8 cellular contexts compared by ENCODE assay signal in the genomic region with DNA sequence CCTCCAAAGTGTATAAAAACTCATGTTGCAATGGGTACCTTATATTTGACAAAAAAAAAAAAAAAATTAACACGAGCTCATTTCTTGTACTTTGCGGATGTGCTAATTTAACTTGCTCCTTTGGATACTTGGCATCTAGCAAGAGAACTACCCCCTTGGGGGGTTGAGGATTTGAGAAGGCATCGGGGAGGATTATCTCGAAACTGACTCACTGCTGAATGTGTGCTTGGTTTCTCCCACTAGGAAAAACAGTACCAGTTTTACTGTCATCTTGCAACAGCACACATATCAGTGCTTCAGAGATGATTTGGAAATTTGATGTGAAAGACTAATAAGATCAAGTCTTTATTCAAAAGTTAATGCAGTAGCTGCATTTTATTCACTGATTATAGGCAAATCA. TPM values are rescaled to one million over a fixed set of nuclear protein-coding genes. Genes with fewer than 3 reads are reported as not detected.
DNase-seq lines count a peak whose midpoint lies in the region; ATAC-seq and TF ChIP-seq lines count a peak whose summit lies in the region.

No MANE protein-coding gene starts in this region.

- H3K9me3 ChIP-seq in suprapubic skin, result no peaks in the 10 kb centered on the region

- ATAC-seq in GM18502 (IDR thresholded peaks at IDR 0.05; ENCODE audit: poor library complexity, unreplicated experiment), result no peak

- H3K27ac ChIP-seq in VCaP (peak overlapping the region; percentile 78), suprapubic skin (no peak overlapping the region)

- DNase-seq in T-helper 2 cell treated with Interferon-gamma antibody and Interleukin-4, amounts not matched to agents 5 μg/mL and 100 μg/mL, for 36 hours (ENCODE audit: low spot score), result no peak
- DNase-seq in T-helper 2 cell (no peak), hepatic stellate cell (ENCODE audit: low spot score) (peak; percentile 32), suprapubic skin (ENCODE audit: low spot score in 2 of 2) (no peak), NCI-H526 treated with DMSO at 0.1 percent for 48 hours (lab: John Stamatoyannopoulos, UW) (no peak), hypothalamus (lab: John Stamatoyannopoulos, UW) (no peak)

- peaks cover 9% of the 10 kb centered on the region for H3K4me1 ChIP-seq in suprapubic skin

- peaks cover 26% of the 10 kb centered on the region for H3K36me3 Mint-ChIP-seq in T-helper 2 cell treated with Interferon-gamma antibody and Interleukin-4, amounts not matched to agents 5 μg/mL and 100 μg/mL, for 36 hours (ENCODE audit: low read depth)

- TF ChIP-seq POLR2A in suprapubic skin (IDR thresholded peaks at IDR 0.05), result no peak

- 38% methylated on average over 4 of the region's 4 CpGs for WGBS in suprapubic skin

- peaks cover 9% of the 10 kb centered on the region for H3K36me3 ChIP-seq in suprapubic skin

- H3K27me3 ChIP-seq in suprapubic skin, result no peaks in the 10 kb centered on the region

- H3K27ac Mint-ChIP-seq in T-helper 2 cell treated with Interferon-gamma antibody and Interleukin-4, amounts not matched to agents 5 μg/mL and 100 μg/mL, for 36 hours, result peak overlapping the region; percentile 86

- H3K9me3 Mint-ChIP-seq in T-helper 2 cell treated with Interferon-gamma antibody and Interleukin-4, amounts not matched to agents 5 μg/mL and 100 μg/mL, for 36 hours, result no peaks in the 10 kb centered on the region

- peaks cover 13% of the 10 kb centered on the region for H3K4me1 Mint-ChIP-seq in T-helper 2 cell treated with Interferon-gamma antibody and Interleukin-4, amounts not matched to agents 5 μg/mL and 100 μg/mL, for 36 hours (ENCODE audit: low read depth)

- peak overlapping the region; percentile 97 for H3K4me3 Mint-ChIP-seq in T-helper 2 cell treated with Interferon-gamma antibody and Interleukin-4, amounts not matched to agents 5 μg/mL and 100 μg/mL, for 36 hours

- H3K27me3 Mint-ChIP-seq in T-helper 2 cell treated with Interferon-gamma antibody and Interleukin-4, amounts not matched to agents 5 μg/mL and 100 μg/mL, for 36 hours (ENCODE audit: low read depth), result no peaks in the 10 kb centered on the region

- H3K4me3 ChIP-seq in suprapubic skin, result peak overlapping the region; percentile 84

- no peak for TF ChIP-seq EP300 in suprapubic skin (IDR thresholded peaks at IDR 0.05)

- TF ChIP-seq CTCF in VCaP (conservative IDR thresholded peaks at IDR 0.05) (no peak), suprapubic skin (IDR thresholded peaks at IDR 0.05) (no peak)

RNA-seq across cellular contexts. Expression of gene EXOG, which starts 0.9 kb away (rescaled TPM):
- 1 to 10 TPM; 1.4 to 3.9 (median 2.3) TPM for total RNA-seq in suprapubic skin

RNA-seq across cellular contexts. Expression of gene ACVR2B, which starts 43.3 kb away (rescaled TPM):
- 1 to 10 TPM; 1.1 to 8.9 (median 3.1) TPM for total RNA-seq in suprapubic skin
